Comparison of ENCODE assay signal across 1 cellular context in the genomic region with DNA sequence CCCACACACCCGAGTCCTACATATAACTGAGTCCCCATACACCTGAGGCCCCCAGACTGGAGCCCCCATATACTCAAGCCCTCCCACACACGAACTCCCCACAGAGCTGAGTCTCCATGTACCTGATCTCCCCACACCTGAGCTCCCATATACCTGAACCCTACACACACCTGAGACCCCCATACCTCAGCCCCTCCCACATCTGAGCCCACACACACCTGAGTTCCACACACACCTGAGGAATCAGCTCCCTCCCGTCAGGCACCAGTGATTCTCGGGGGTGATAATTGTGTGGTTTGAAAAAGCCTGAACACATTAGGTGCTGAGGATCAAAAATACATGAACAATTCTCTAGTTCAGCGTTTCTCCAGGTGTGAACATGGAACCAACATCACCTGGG.
TF ChIP-seq lines count a peak whose summit lies in the region.

No MANE protein-coding gene starts in this region.

TF ChIP-seq in HepG2, 621 proteins besides CTCF, POLR2A, EP300 and RAD21:
- TF ChIP-seq ZNF607 (CRISPR knock-in tag; IDR thresholded peaks at IDR 0.05; ENCODE audit: borderline replicate concordance): no peak
- TF ChIP-seq, protein P1, sequence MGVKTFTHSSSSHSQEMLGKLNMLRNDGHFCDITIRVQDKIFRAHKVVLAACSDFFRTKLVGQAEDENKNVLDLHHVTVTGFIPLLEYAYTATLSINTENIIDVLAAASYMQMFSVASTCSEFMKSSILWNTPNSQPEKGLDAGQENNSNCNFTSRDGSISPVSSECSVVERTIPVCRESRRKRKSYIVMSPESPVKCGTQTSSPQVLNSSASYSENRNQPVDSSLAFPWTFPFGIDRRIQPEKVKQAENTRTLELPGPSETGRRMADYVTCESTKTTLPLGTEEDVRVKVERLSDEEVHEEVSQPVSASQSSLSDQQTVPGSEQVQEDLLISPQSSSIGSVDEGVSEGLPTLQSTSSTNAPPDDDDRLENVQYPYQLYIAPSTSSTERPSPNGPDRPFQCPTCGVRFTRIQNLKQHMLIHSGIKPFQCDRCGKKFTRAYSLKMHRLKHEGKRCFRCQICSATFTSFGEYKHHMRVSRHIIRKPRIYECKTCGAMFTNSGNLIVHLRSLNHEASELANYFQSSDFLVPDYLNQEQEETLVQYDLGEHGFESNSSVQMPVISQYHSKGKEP (CRISPR knock-in tag; IDR thresholded peaks at IDR 0.05): no peak
- no peak for TF ChIP-seq PRDM15 (CRISPR knock-in tag; IDR thresholded peaks at IDR 0.05)
- no peak for TF ChIP-seq ZNF652 (CRISPR knock-in tag; IDR thresholded peaks at IDR 0.05; ENCODE audit: borderline replicate concordance, low read depth)
- no peak for TF ChIP-seq FOXP4 (CRISPR knock-in tag; IDR thresholded peaks at IDR 0.05)
- TF ChIP-seq ZNF772 (CRISPR knock-in tag; IDR thresholded peaks at IDR 0.05): no peak
- TF ChIP-seq AHDC1 (CRISPR knock-in tag; IDR thresholded peaks at IDR 0.05; ENCODE audit: borderline replicate concordance): no peak
- no peak for TF ChIP-seq PRMT3 (CRISPR knock-in tag; IDR thresholded peaks at IDR 0.05; ENCODE audit: borderline replicate concordance, low read depth)
- no peak for TF ChIP-seq KAT8 (CRISPR knock-in tag; IDR thresholded peaks at IDR 0.05)
- TF ChIP-seq ZNF292 (CRISPR knock-in tag; IDR thresholded peaks at IDR 0.05; ENCODE audit: borderline replicate concordance, low read depth): no peak
- TF ChIP-seq U2AF2 (IDR thresholded peaks at IDR 0.05; ENCODE audit: low read depth, low read length): no peak
- no peak for TF ChIP-seq NFE2L1 (CRISPR knock-in tag; IDR thresholded peaks at IDR 0.05; ENCODE audit: borderline replicate concordance)
- no peak for TF ChIP-seq ZZZ3 (CRISPR knock-in tag; IDR thresholded peaks at IDR 0.05; ENCODE audit: borderline replicate concordance)
- no peak for TF ChIP-seq HNRNPL (IDR thresholded peaks at IDR 0.05; ENCODE audit: low read depth, low read length)
- TF ChIP-seq, protein P2, sequence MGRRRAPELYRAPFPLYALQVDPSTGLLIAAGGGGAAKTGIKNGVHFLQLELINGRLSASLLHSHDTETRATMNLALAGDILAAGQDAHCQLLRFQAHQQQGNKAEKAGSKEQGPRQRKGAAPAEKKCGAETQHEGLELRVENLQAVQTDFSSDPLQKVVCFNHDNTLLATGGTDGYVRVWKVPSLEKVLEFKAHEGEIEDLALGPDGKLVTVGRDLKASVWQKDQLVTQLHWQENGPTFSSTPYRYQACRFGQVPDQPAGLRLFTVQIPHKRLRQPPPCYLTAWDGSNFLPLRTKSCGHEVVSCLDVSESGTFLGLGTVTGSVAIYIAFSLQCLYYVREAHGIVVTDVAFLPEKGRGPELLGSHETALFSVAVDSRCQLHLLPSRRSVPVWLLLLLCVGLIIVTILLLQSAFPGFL (CRISPR knock-in tag; IDR thresholded peaks at IDR 0.05): no peak
- TF ChIP-seq, protein P3, sequence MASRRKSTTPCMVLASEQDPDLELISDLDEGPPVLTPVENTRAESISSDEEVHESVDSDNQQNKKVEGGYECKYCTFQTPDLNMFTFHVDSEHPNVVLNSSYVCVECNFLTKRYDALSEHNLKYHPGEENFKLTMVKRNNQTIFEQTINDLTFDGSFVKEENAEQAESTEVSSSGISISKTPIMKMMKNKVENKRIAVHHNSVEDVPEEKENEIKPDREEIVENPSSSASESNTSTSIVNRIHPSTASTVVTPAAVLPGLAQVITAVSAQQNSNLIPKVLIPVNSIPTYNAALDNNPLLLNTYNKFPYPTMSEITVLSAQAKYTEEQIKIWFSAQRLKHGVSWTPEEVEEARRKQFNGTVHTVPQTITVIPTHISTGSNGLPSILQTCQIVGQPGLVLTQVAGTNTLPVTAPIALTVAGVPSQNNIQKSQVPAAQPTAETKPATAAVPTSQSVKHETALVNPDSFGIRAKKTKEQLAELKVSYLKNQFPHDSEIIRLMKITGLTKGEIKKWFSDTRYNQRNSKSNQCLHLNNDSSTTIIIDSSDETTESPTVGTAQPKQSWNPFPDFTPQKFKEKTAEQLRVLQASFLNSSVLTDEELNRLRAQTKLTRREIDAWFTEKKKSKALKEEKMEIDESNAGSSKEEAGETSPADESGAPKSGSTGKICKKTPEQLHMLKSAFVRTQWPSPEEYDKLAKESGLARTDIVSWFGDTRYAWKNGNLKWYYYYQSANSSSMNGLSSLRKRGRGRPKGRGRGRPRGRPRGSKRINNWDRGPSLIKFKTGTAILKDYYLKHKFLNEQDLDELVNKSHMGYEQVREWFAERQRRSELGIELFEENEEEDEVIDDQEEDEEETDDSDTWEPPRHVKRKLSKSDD (CRISPR knock-in tag; IDR thresholded peaks at IDR 0.05; ENCODE audit: low read depth): no peak
- no peak for TF ChIP-seq CHD2 (IDR thresholded peaks at IDR 0.05; ENCODE audit: low read depth, low read length)
